Comparison of ENCODE assay signal across 24 cellular contexts in genomic region chr1:197463142-197463541, GRCh38.
A peak's percentile ranks its signal among the peaks of the same experiment; 100 is the strongest.
DNase-seq lines count a peak whose midpoint lies in the region; ATAC-seq and FAIRE-seq lines count a peak whose summit lies in the region.
"Had no signal": no experiment of that assay in that cellular context is flagged by ENCODE, and none has a peak within 500 bp of the region (broad histone marks: within the 10 kb centered on the region; RNA-seq: fewer than 3 reads in every experiment).

No MANE protein-coding gene starts in this region.

- intact Hi-C loops in left colon (cut with DNase I, micrococcal nuclease), result no loop called here

- no peak overlapping the region for H3K27ac Mint-ChIP-seq in stimulated activated naive CD8-positive, alpha-beta T cell treated with anti-CD3 and anti-CD28 coated beads, Interleukin-15, amount 100 ng/mL, for 72 hours
- H3K27ac Mint-ChIP-seq: activated naive CD8-positive, alpha-beta T cell; activated T-helper 2 cell treated with anti-CD3 and anti-CD28 coated beads, Interferon-gamma antibody, Interleukin-2, Interleukin-4, amounts not matched to agents 10 μg/mL and 5 μg/mL and 100 μg/mL, durations not matched to agents 14 hours and 24 hours and 36 hours; CD14-positive monocyte; stimulated activated effector memory CD8-positive, alpha-beta T cell treated with anti-CD3 and anti-CD28 coated beads, Interleukin-12 subunit alpha, Interleukin-12 subunit beta, amount 100 ng/mL, for 72 hours had no signal

- DNase-seq in DMS153 treated with DMSO at 0.1 percent for 48 hours (lab: John Stamatoyannopoulos, UW; ENCODE audit: unreplicated experiment) (peak; percentile 34), NCI-H1417 treated with DMSO at 0.1 percent for 48 hours (lab: John Stamatoyannopoulos, UW) (peak; percentile 15), NCI-H748 treated with DMSO at 0.1 percent for 48 hours (lab: John Stamatoyannopoulos, UW) (peak; percentile 61), left colon (no peak), NCI-H128 (lab: John Stamatoyannopoulos, UW; ENCODE audit: unreplicated experiment) (no peak), urothelium cell line (ENCODE audit: low spot score) (no peak)
- no peak for DNase-seq in stimulated activated naive CD8-positive, alpha-beta T cell treated with anti-CD3 and anti-CD28 coated beads, Interleukin-15, amount 100 ng/mL, for 72 hours
- DNase-seq: activated CD4-positive, alpha-beta T cell treated with anti-CD3 and anti-CD28 coated beads, Interleukin-2, amount 50 U/mL, for 1 hour; effector CD8-positive, alpha-beta T cell; erythroblast; gastrocnemius medialis; GDM1; NCI-H1105; NCI-H2227 treated with DMSO at 0.1 percent for 48 hours; stimulated activated CD4-positive, alpha-beta T cell treated with anti-CD3 and anti-CD28 coated beads, Interleukin-1b, Interleukin-23, amount 100 ng/mL, for 48 hours; WERI-Rb-1 had no signal

- FAIRE-seq in urothelium cell line (lab: Jason Lieb, UNC), result no peak

- H3K27me3 Mint-ChIP-seq in stimulated activated naive CD8-positive, alpha-beta T cell treated with anti-CD3 and anti-CD28 coated beads, Interleukin-15, amount 100 ng/mL, for 72 hours, result no peaks in the 10 kb centered on the region
- H3K27me3 Mint-ChIP-seq: activated naive CD8-positive, alpha-beta T cell had no signal

- no peaks in the 10 kb centered on the region for H3K4me1 Mint-ChIP-seq in stimulated activated naive CD8-positive, alpha-beta T cell treated with anti-CD3 and anti-CD28 coated beads, Interleukin-15, amount 100 ng/mL, for 72 hours
- H3K4me1 Mint-ChIP-seq: stimulated activated effector memory CD8-positive, alpha-beta T cell treated with anti-CD3 and anti-CD28 coated beads, Interleukin-12 subunit alpha, Interleukin-12 subunit beta, amount 100 ng/mL, for 72 hours had no signal

- ATAC-seq in left colon (peak; percentile 36), GM19351 (IDR thresholded peaks at IDR 0.05; ENCODE audit: unreplicated experiment) (no peak)
- ATAC-seq in stimulated activated naive CD8-positive, alpha-beta T cell treated with anti-CD3 and anti-CD28 coated beads, Interleukin-15, amount 100 ng/mL, for 72 hours, result no peak
- ATAC-seq: HCT116; SK-N-SH treated with all-trans-retinoic acid at 6 μM for 48 hours; stimulated activated effector memory CD8-positive, alpha-beta T cell treated with anti-CD3 and anti-CD28 coated beads, Interleukin-12 subunit alpha, Interleukin-12 subunit beta, amount 100 ng/mL, for 72 hours had no signal

- H3K4me3 Mint-ChIP-seq in stimulated activated naive CD8-positive, alpha-beta T cell treated with anti-CD3 and anti-CD28 coated beads, Interleukin-15, amount 100 ng/mL, for 72 hours, result no peak overlapping the region
- H3K4me3 Mint-ChIP-seq: activated naive CD8-positive, alpha-beta T cell; CD14-positive monocyte; neural crest cell; stimulated activated effector memory CD8-positive, alpha-beta T cell treated with anti-CD3 and anti-CD28 coated beads, Interleukin-12 subunit alpha, Interleukin-12 subunit beta, amount 100 ng/mL, for 72 hours had no signal

- H3K9me3 Mint-ChIP-seq in stimulated activated naive CD8-positive, alpha-beta T cell treated with anti-CD3 and anti-CD28 coated beads, Interleukin-15, amount 100 ng/mL, for 72 hours, result no peaks in the 10 kb centered on the region
- H3K9me3 Mint-ChIP-seq: activated T-helper 2 cell treated with anti-CD3 and anti-CD28 coated beads, Interferon-gamma antibody, Interleukin-2, Interleukin-4, amounts not matched to agents 10 μg/mL and 5 μg/mL and 100 μg/mL, durations not matched to agents 14 hours and 24 hours and 36 hours; CD14-positive monocyte; neural crest cell; stimulated activated effector memory CD8-positive, alpha-beta T cell treated with anti-CD3 and anti-CD28 coated beads, Interleukin-12 subunit alpha, Interleukin-12 subunit beta, amount 100 ng/mL, for 72 hours had no signal

Comparison
In these comparisons a context has a peak if more than half of its experiments do, and no peak if none do; other contexts are left out.
1. DNase-seq: peak in DMS153 treated with DMSO at 0.1 percent for 48 hours (single experiment), NCI-H1417 treated with DMSO at 0.1 percent for 48 hours (single experiment) and NCI-H748 treated with DMSO at 0.1 percent for 48 hours (single experiment); none in left colon (0 of 2), NCI-H128 (single experiment), stimulated activated naive CD8-positive, alpha-beta T cell treated with anti-CD3 and anti-CD28 coated beads, Interleukin-15, amount 100 ng/mL, for 72 hours (0 of 2) and urothelium cell line (single experiment).